Comparison of ENCODE assay signal across 10 cellular contexts in genomic region chr6:40999498-41000070, GRCh38. TPM values are rescaled to one million over a fixed set of nuclear protein-coding genes. Genes with fewer than 3 reads are reported as not detected.
DNase-seq lines count a peak whose midpoint lies in the region; ATAC-seq and TF ChIP-seq lines count a peak whose summit lies in the region.
"Had no signal": no experiment of that assay in that cellular context is flagged by ENCODE, and none has a peak within 500 bp of the region (broad histone marks: within the 10 kb centered on the region; RNA-seq: fewer than 3 reads in every experiment).

No MANE protein-coding gene starts in this region.

- H3K79me2 ChIP-seq in GM23338 (replicated peaks; ENCODE audit: insufficient read depth), result no peaks in the 10 kb centered on the region

- H3K27me3 Mint-ChIP-seq in CD14-positive monocyte (ENCODE audit: low read depth in 3 of 3) (peaks cover 4 to 17% (median 12%) of the 10 kb centered on the region in 3 donors), GM23338 (ENCODE audit: insufficient read depth, low read depth, poor library complexity) (peaks cover 8% of the 10 kb centered on the region)

- peak; percentile 76 for ATAC-seq in GM23338
- ATAC-seq in foreskin keratinocyte, result peak; percentile 26
- ATAC-seq in HG03439 (IDR thresholded peaks at IDR 0.05; ENCODE audit: unreplicated experiment), result no peak

- no peak overlapping the region for H3K27ac ChIP-seq in GM23338 (ENCODE audit: low read depth)
- H3K27ac ChIP-seq in foreskin keratinocyte, result no peak overlapping the region

- intact Hi-C loops in CD14-positive monocyte (cut with micrococcal nuclease), result no loop called here

- DNase-seq in CD14-positive monocyte (ENCODE audit: low spot score) (peak; percentile 63), GM23338 (ENCODE audit: low spot score) (peak; percentile 84), SK-N-DZ (ENCODE audit: low spot score) (peak; percentile 37), foreskin keratinocyte (no peak), pulmonary artery endothelial cell (ENCODE audit: low read depth, low spot score) (peak; percentile 20), NCI-H1105 (lab: John Stamatoyannopoulos, UW) (no peak), NCI-H1048 (lab: John Stamatoyannopoulos, UW) (no peak)

- H3K9me2 ChIP-seq in GM23338 (ENCODE audit: insufficient read depth), result peaks cover 12% of the 10 kb centered on the region

- peaks cover 9% of the 10 kb centered on the region for H3F3A ChIP-seq in GM23338 (replicated peaks; ENCODE audit: low read depth)

- H3K4me3 Mint-ChIP-seq in CD14-positive monocyte (peak overlapping the region in 1 of 2 donors; percentile 2), GM23338 (no peak overlapping the region)

- H3K4me2 ChIP-seq in GM23338, result 0 out of 2 replicates have a peak overlapping the region, but pooled peaks have one; percentile 41

- H3K4me1 ChIP-seq in GM23338 (ENCODE audit: insufficient read depth) (peaks cover 41% of the 10 kb centered on the region), foreskin keratinocyte (peaks cover 8% of the 10 kb centered on the region)

- TF ChIP-seq CTCF in CD14-positive monocyte (IDR thresholded peaks at IDR 0.05), result peak; percentile 27
- TF ChIP-seq CTCF in GM23338 (conservative IDR thresholded peaks at IDR 0.05; ENCODE audit: low read depth in 2 of 2), result peak; percentile 65 to 77
- TF ChIP-seq CTCF in foreskin keratinocyte (conservative IDR thresholded peaks at IDR 0.05), result peak; percentile 45

- no peaks in the 10 kb centered on the region for H3K4me1 Mint-ChIP-seq in CD14-positive monocyte
- peaks cover 57% of the 10 kb centered on the region for H3K4me1 Mint-ChIP-seq in GM23338

- H4K20me1 ChIP-seq in GM23338 (replicated peaks; ENCODE audit: insufficient read depth), result no peaks in the 10 kb centered on the region

- no peaks in the 10 kb centered on the region for H3K9me3 Mint-ChIP-seq in CD14-positive monocyte
- H3K9me3 Mint-ChIP-seq in GM23338, result no peaks in the 10 kb centered on the region

- H3K36me3 ChIP-seq in GM23338 (ENCODE audit: insufficient read depth), result no peaks in the 10 kb centered on the region

- H3K36me3 Mint-ChIP-seq in CD14-positive monocyte (no peaks in the 10 kb centered on the region), GM23338 (ENCODE audit: low read depth) (no peaks in the 10 kb centered on the region; the same call in 2 of the 3 replicates)

- H3K27me3 ChIP-seq in GM23338 (ENCODE audit: insufficient read depth), result no peaks in the 10 kb centered on the region
- H3K27me3 ChIP-seq in foreskin keratinocyte, result no peaks in the 10 kb centered on the region

- H3K4me3 ChIP-seq in GM23338, result no peak overlapping the region

- no peak overlapping the region for H2AFZ ChIP-seq in GM23338

- H3K27ac Mint-ChIP-seq in CD14-positive monocyte (peak overlapping the region in 1 of 7 donors; percentile 47), GM23338 (peak overlapping the region; percentile 63; the same call in 1 of the 2 replicates)

TF ChIP-seq in GM23338, 12 proteins besides CTCF, POLR2A, EP300 and RAD21:
- TF ChIP-seq STAT1 (IDR thresholded peaks at IDR 0.05; ENCODE audit: unreplicated experiment) (no peak), CREB1 (CRISPR knock-in tag; IDR thresholded peaks at IDR 0.05; ENCODE audit: low read depth) (peak; percentile 52), ZNF462 (CRISPR knock-in tag; IDR thresholded peaks at IDR 0.05) (peak; percentile 91)
TF ChIP-seq in GM23338: peak in this region for 2.

RNA-seq across cellular contexts. Expression of gene UNC5CL, which starts 39.4 kb away (rescaled TPM):
- polyA plus RNA-seq in CD14-positive monocyte (under 1 TPM in 1 of 2 donors, not detected in 1; 0.09 TPM), GM23338 (2016; fragmentation: Nextera tagmentation; extraction: Ambion mirVana) (0.57 and 0.87 TPM in 2 replicates), foreskin keratinocyte (0.21 and 0.29 TPM in 2 replicates)
- 1.2 and 2.4 TPM in 2 replicates for total RNA-seq in GM23338 (2014; rRNA removed; shearing (Covaris generic))
- 0.92 and 1.1 TPM in 2 replicates for polyA plus RNA-seq in SK-N-DZ (2014; cell fraction: cytosol; rRNA removed)
- 8.3 and 8.8 TPM in 2 replicates for polyA plus RNA-seq in SK-N-DZ (2014; cell fraction: nucleus; rRNA removed)
- total RNA-seq in foreskin keratinocyte (0.17 and 0.28 TPM in 2 replicates), pulmonary artery endothelial cell (0.04 and 0.07 TPM in 2 replicates)

RNA-seq across cellular contexts. Expression of gene TSPO2, which starts 42.7 kb away (rescaled TPM):
- not detected for polyA plus RNA-seq in CD14-positive monocyte
- total RNA-seq in GM23338 (2014; rRNA removed; shearing (Covaris generic)), result not detected in 2 replicates
- polyA plus RNA-seq in GM23338 (2016; fragmentation: Nextera tagmentation; extraction: Ambion mirVana), result 0.31 TPM in 1 of 2 replicates, not detected in the other
- polyA plus RNA-seq in SK-N-DZ (2014; cell fraction: cytosol; rRNA removed), result not detected in 2 replicates
- not detected in 2 replicates for polyA plus RNA-seq in SK-N-DZ (2014; cell fraction: nucleus; rRNA removed)
- total RNA-seq in foreskin keratinocyte, result not detected in 2 replicates
- polyA plus RNA-seq in foreskin keratinocyte, result not detected in 2 replicates
- total RNA-seq in pulmonary artery endothelial cell, result not detected in 2 replicates
- total RNA-seq: subcutaneous adipose tissue had no signal

RNA-seq across cellular contexts. Expression of gene APOBEC2, which starts 53.4 kb away (rescaled TPM):
- polyA plus RNA-seq in CD14-positive monocyte (under 1 TPM; 0.14 to 0.42 TPM), GM23338 (2016; fragmentation: Nextera tagmentation; extraction: Ambion mirVana) (0.77 and 2.4 TPM in 2 replicates), foreskin keratinocyte (0.03 TPM in 1 of 2 replicates, not detected in the other)
- not detected in 2 replicates for total RNA-seq in GM23338 (2014; rRNA removed; shearing (Covaris generic))
- polyA plus RNA-seq in SK-N-DZ (2014; cell fraction: cytosol; rRNA removed), result 0.56 TPM in 1 of 2 replicates, not detected in the other
- polyA plus RNA-seq in SK-N-DZ (2014; cell fraction: nucleus; rRNA removed), result 1.2 TPM in 1 of 2 replicates, not detected in the other
- total RNA-seq in foreskin keratinocyte (not detected in 2 replicates), pulmonary artery endothelial cell (not detected in 2 replicates)
- total RNA-seq: frontal cortex, subcutaneous adipose tissue had no signal

Comparison
In these comparisons a context has a peak if more than half of its experiments do, and no peak if none do; other contexts are left out.
1. DNase-seq: peak in CD14-positive monocyte (single experiment), GM23338 (single experiment), SK-N-DZ (single experiment) and pulmonary artery endothelial cell (single experiment); none in foreskin keratinocyte (0 of 2), NCI-H1105 (single experiment) and NCI-H1048 (single experiment).
2. Peak in every context shown above with its lines, with median percentiles within 50 percentile points of each other: CTCF ChIP-seq.